Comparison of ENCODE assay signal across 12 cellular contexts in the genomic region with DNA sequence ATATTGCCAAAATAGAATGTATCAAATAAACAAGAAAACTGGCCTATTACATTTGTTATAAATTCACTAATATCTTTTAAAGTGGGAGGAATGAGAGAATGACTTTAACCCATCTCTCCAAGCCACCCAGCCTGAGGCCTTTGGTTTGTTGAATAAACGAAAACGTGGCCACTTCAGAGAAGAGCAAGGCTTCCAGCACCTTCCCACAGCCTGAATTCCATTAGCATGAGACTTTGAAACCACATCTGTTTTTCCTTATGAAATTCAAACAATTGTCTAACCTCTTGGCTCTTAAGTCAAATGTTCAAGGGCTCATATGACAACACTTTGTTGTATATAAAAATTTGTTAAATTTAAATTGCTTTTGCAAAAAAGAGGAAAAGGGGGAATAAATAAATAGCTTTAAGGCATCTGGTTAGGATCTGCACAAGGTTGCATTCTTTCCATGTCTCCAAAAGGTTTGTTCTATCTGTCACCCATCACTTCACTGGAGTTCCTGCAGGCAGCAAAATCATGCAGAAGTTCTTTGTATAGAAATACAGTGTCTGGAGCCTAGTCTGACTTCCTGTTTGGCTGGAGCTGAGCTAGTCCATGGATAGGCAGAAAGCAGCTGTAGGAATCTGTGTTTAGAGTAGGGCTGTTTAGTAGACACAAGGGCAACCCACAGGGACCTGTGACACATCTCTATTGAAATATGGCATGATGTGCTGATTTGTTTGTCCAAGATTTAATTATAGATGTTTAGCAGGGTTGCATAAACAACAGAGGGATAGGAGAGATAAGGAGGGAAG.
DNase-seq lines count a peak whose midpoint lies in the region; ATAC-seq and TF ChIP-seq lines count a peak whose summit lies in the region.
"Had no signal": no experiment of that assay in that cellular context is flagged by ENCODE, and none has a peak within 500 bp of the region (broad histone marks: within the 10 kb centered on the region; RNA-seq: fewer than 3 reads in every experiment).

No MANE protein-coding gene starts in this region.

- intact Hi-C loops in right cardiac atrium (cut with DNase I) (no loop called here), ascending aorta (cut with DNase I) (no loop called here), aorta (cut with DNase I) (no loop called here)

- peak overlapping the region; percentile 24 for H3K27ac ChIP-seq in cardiac muscle cell
- no peak overlapping the region for H3K27ac ChIP-seq in right cardiac atrium (ENCODE audit: low read length)
- H3K27ac ChIP-seq in ascending aorta, result peak overlapping the region; percentile 20 to 24
- no peak overlapping the region for H3K27ac ChIP-seq in aorta (ENCODE audit: low read depth in 1 of 2, low read length in 2 of 2)

- H3K4me1 ChIP-seq in cardiac muscle cell (ENCODE audit: low read depth) (peaks cover 10% of the 10 kb centered on the region), right cardiac atrium (ENCODE audit: control insufficient read depth, insufficient read depth, low read length) (no peaks in the 10 kb centered on the region), ascending aorta (peaks cover 0 to 2% of the 10 kb centered on the region in 2 donors), aorta (ENCODE audit: control insufficient read depth in 1 of 2, insufficient read depth in 2 of 2, low read length in 2 of 2) (no peaks in the 10 kb centered on the region)

- H3K9me3 ChIP-seq in cardiac muscle cell (ENCODE audit: low read depth) (no peaks in the 10 kb centered on the region), right cardiac atrium (ENCODE audit: control insufficient read depth, low read length) (no peaks in the 10 kb centered on the region), ascending aorta (no peaks in the 10 kb centered on the region), aorta (ENCODE audit: control insufficient read depth, low read length) (peaks cover 1% of the 10 kb centered on the region)

- TF ChIP-seq CTCF in cardiac muscle cell (IDR thresholded peaks at IDR 0.05; ENCODE audit: low read depth, low read length) (no peak), ascending aorta (IDR thresholded peaks at IDR 0.05) (no peak)

- 38% methylated on average over 2 of the region's 2 CpGs for WGBS in right cardiac atrium
- WGBS in aorta, 2 donors, result 0 to 8% methylated on average over 2 of the region's 2 CpGs

- H3K36me3 ChIP-seq in cardiac muscle cell (no peaks in the 10 kb centered on the region), ascending aorta (no peaks in the 10 kb centered on the region), aorta (ENCODE audit: control insufficient read depth in 1 of 2, insufficient read depth in 2 of 2, low read length in 1 of 2) (no peaks in the 10 kb centered on the region)

- H3K4me3 ChIP-seq in cardiac muscle cell (no peak overlapping the region), right cardiac atrium (ENCODE audit: low read length) (no peak overlapping the region), ascending aorta (no peak overlapping the region), aorta (ENCODE audit: low read length in 2 of 2) (no peak overlapping the region)
- H3K4me3 ChIP-seq: coronary artery had no signal

- H3K27me3 ChIP-seq in cardiac muscle cell (no peaks in the 10 kb centered on the region), right cardiac atrium (ENCODE audit: control insufficient read depth, insufficient read depth) (no peaks in the 10 kb centered on the region), ascending aorta (no peaks in the 10 kb centered on the region), aorta (ENCODE audit: control insufficient read depth in 1 of 2, insufficient read depth in 2 of 2, low read length in 1 of 2) (no peaks in the 10 kb centered on the region)

- DNase-seq in cardiac muscle cell (ENCODE audit: low read depth in 1 of 2, low spot score in 1 of 2) (peak; percentile 38 to 90), right cardiac atrium (no peak), ascending aorta (ENCODE audit: low spot score in 2 of 2) (no peak), kidney glomerular epithelial cell (lab: John Stamatoyannopoulos, UW) (peak; percentile 84), aorta (peak in 1 of 2 donors; percentile 46), NCI-H524 (lab: John Stamatoyannopoulos, UW) (no peak), RPMI8226 (no peak), ecto neural progenitor cell (ENCODE audit: low spot score) (no peak)
- DNase-seq: activated CD4-positive, CD25-positive, alpha-beta regulatory T cell treated with anti-CD3 and anti-CD28 coated beads, Interleukin-2, amount 50 U/mL, for 72 hours; nephron progenitor cell; stimulated activated naive CD4-positive, alpha-beta T cell treated with Interleukin-2 at 50 U/mL for 16 hours had no signal

- ATAC-seq in right cardiac atrium (no peak), aorta (ENCODE audit: low FRiP score) (peak; percentile 63)

Comparison
In these comparisons a context has a peak if more than half of its experiments do, and no peak if none do; other contexts are left out.
1. DNase-seq: peak in cardiac muscle cell (2 of 2) and kidney glomerular epithelial cell (single experiment); none in right cardiac atrium (0 of 3), ascending aorta (0 of 2), NCI-H524 (0 of 2), RPMI8226 (single experiment) and ecto neural progenitor cell (single experiment).
2. H3K27ac ChIP-seq: peak in cardiac muscle cell (single experiment) and ascending aorta (2 of 2); none in right cardiac atrium (single experiment) and aorta (0 of 2).